9 cellular contexts compared by ENCODE assay signal in the genomic region with DNA sequence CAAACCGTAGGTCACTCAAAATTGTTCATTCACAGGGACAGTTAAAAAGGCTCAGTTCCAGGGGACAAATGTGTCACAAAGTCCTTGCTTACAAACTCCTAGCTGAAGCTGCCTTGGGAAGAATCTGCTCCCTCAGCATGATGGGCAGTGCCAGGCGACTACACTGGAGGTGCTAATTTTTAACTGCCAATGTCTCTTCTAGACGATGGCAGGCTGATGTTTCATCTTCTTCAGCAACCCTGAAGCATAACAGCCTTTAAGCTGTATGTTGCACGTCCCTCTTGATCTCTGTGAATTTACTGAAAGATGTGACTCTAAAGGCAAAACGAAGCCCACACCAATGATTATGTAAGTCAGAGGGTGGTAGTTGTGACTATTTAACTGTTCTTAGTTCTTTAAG. TPM values are rescaled to one million over a fixed set of nuclear protein-coding genes. Genes with fewer than 3 reads are reported as not detected.
"Had no signal": no experiment of that assay in that cellular context is flagged by ENCODE, and none has a peak within 500 bp of the region (broad histone marks: within the 10 kb centered on the region; RNA-seq: fewer than 3 reads in every experiment).

No MANE protein-coding gene starts in this region.

- H3K9me3 Mint-ChIP-seq: activated CD4-positive, alpha-beta memory T cell treated with anti-CD3 and anti-CD28 coated beads, Interleukin-2, amount 10 ng/mL, durations not matched to agents 7 days and 5 days; stimulated activated naive CD8-positive, alpha-beta T cell treated with anti-CD3 and anti-CD28 coated beads, Interleukin-15, Interleukin-2, amounts not matched to agents 100 ng/mL and 50 ng/mL, for 24 hours had no signal

- H3K27me3 Mint-ChIP-seq: activated CD4-positive, alpha-beta memory T cell treated with anti-CD3 and anti-CD28 coated beads, Interleukin-2, amount 10 ng/mL, durations not matched to agents 7 days and 5 days; stimulated activated naive CD8-positive, alpha-beta T cell treated with anti-CD3 and anti-CD28 coated beads, Interleukin-15, Interleukin-2, amounts not matched to agents 100 ng/mL and 50 ng/mL, for 24 hours had no signal

- H3K27ac ChIP-seq: ascending aorta, lower lobe of right lung, tibial nerve had no signal

- H3K27me3 ChIP-seq: ascending aorta, tibial nerve had no signal

- DNase-seq: cerebellar nuclear complex, cortex of kidney, occipital lobe had no signal

- H3K4me1 ChIP-seq: ascending aorta, lower lobe of right lung had no signal

- H3K9me3 ChIP-seq: ascending aorta, lower lobe of right lung, tibial nerve had no signal

- H3K4me3 Mint-ChIP-seq: activated CD4-positive, alpha-beta memory T cell treated with anti-CD3 and anti-CD28 coated beads, Interleukin-2, amount 10 ng/mL, durations not matched to agents 7 days and 5 days had no signal

- H3K4me3 ChIP-seq: ascending aorta, lower lobe of right lung, tibial nerve had no signal

RNA-seq across cellular contexts. Expression of gene SHISAL2A, which starts 53.9 kb away (rescaled TPM):
- total RNA-seq: ascending aorta, occipital lobe had no signal
- polyA plus RNA-seq: neural cell had no signal
